1 cellular context compared by ENCODE assay signal in genomic region chr3:31926543-31926942, GRCh38.
TF ChIP-seq lines count a peak whose summit lies in the region.

No MANE protein-coding gene starts in this region.

TF ChIP-seq in GM12891, 5 proteins besides CTCF, POLR2A, EP300 and RAD21 (continued from another document):
- TF ChIP-seq SPI1 (IDR thresholded peaks at IDR 0.05; ENCODE audit: low read depth, low read length), result peak; percentile 42; the same call in 1 of the 2 replicates
